In the genomic region with DNA sequence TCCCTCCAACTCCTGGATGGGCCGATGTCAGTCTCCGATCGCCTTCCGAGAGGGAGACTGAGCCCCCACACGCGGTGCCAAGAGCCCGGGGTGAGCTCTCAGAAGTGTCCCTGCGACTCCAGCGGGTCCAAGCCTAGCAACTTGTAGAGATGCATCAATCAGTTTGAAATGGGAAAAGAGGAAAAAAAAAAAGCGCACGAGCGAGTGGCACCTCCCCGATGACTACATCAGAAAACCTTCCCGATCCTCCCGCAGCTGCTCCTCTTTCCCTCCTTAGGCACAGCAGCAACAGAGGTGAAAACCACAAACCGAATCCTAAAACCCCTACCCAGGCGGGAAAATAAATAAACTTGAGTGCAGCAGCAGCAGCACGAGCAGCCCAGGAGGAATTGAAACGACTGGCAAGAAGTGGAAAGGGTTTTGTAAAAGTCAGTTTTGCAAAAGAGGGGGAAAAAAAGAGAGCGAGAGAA, we compare ENCODE assay signal across 2 cellular contexts.
A peak's percentile ranks its signal among the peaks of the same experiment; 100 is the strongest.
TF ChIP-seq lines count a peak whose summit lies in the region.

No MANE protein-coding gene starts in this region.

TF ChIP-seq in SK-N-SH, 30 proteins besides CTCF, POLR2A, EP300 and RAD21:
- TF ChIP-seq, protein P1, sequence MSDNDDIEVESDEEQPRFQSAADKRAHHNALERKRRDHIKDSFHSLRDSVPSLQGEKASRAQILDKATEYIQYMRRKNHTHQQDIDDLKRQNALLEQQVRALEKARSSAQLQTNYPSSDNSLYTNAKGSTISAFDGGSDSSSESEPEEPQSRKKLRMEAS (IDR thresholded peaks at IDR 0.05; ENCODE audit: low read depth), result peak; percentile 6; the same call in 1 of the 2 replicates
- TF ChIP-seq ELF1 (IDR thresholded peaks at IDR 0.05) (no peak), POLR2AphosphoS5 (IDR thresholded peaks at IDR 0.05; ENCODE audit: low read depth, low read length) (0 out of 2 replicates have a peak, but pooled peaks have one; percentile 23), FOXJ3 (CRISPR knock-in tag; IDR thresholded peaks at IDR 0.05) (0 out of 2 replicates have a peak, but pooled peaks have one; percentile 18), SMC3 (IDR thresholded peaks at IDR 0.05; ENCODE audit: low read depth, low read length) (no peak), REST (IDR thresholded peaks at IDR 0.05; ENCODE audit: low read depth, low read length) (0 out of 2 replicates have a peak, but pooled peaks have one; percentile 0), TAF1 (IDR thresholded peaks at IDR 0.05; ENCODE audit: borderline replicate concordance, low read depth, low read length) (peak; percentile 37; the same call in 1 of the 2 replicates), TCF12 (IDR thresholded peaks at IDR 0.05) (no peak), NRF1 (IDR thresholded peaks at IDR 0.05; ENCODE audit: low read depth, low read length) (no peak)

TF ChIP-seq in endothelial cell of umbilical vein, 7 proteins besides CTCF, POLR2A, EP300 and RAD21:
- TF ChIP-seq JUN (IDR thresholded peaks at IDR 0.05; ENCODE audit: borderline replicate concordance, insufficient read depth, insufficient read length, low read depth) (no peak), FOS (IDR thresholded peaks at IDR 0.05; ENCODE audit: borderline replicate concordance, insufficient read depth, low read length) (no peak), GATA2 (IDR thresholded peaks at IDR 0.05; ENCODE audit: insufficient read depth, insufficient read length, low read depth, low read length) (no peak), EZH2 (IDR thresholded peaks at IDR 0.05; ENCODE audit: borderline replicate concordance, low read depth, low read length, severe bottlenecking) (no peak), MYC (IDR thresholded peaks at IDR 0.05; ENCODE audit: low read depth, low read length) (no peak), POLR2AphosphoS5 (IDR thresholded peaks at IDR 0.05; ENCODE audit: insufficient read depth, low read depth, low read length) (no peak)
- TF ChIP-seq, protein P1 (IDR thresholded peaks at IDR 0.05; ENCODE audit: insufficient read depth, insufficient read length), result no peak
